21 cellular contexts compared by ENCODE assay signal in genomic region chr11:383431-383830, GRCh38. TPM values are rescaled to one million over a fixed set of nuclear protein-coding genes. Genes with fewer than 3 reads are reported as not detected.
DNase-seq lines count a peak whose midpoint lies in the region; ATAC-seq and TF ChIP-seq lines count a peak whose summit lies in the region.
"Had no signal": no experiment of that assay in that cellular context is flagged by ENCODE, and none has a peak within 500 bp of the region (broad histone marks: within the 10 kb centered on the region; RNA-seq: fewer than 3 reads in every experiment).

No MANE protein-coding gene starts in this region.

- 95 to 96% methylated on average over 14 of the region's 14 CpGs for WGBS in ectodermal cell, 2 experiments

- intact Hi-C loops in Right ventricle myocardium inferior (cut with DNase I) (no loop called here), left cardiac atrium (cut with DNase I) (no loop called here), Panc1 (cut with micrococcal nuclease; ENCODE audit: unreplicated experiment) (no loop called here)

- H3K9me3 Mint-ChIP-seq in neural crest cell = peaks cover 3% of the 10 kb centered on the region

- no peaks in the 10 kb centered on the region; the same call in 1 of the 2 replicates for H3K36me3 ChIP-seq in Panc1 (ENCODE audit: control insufficient read depth, insufficient read depth, low read length)
- H3K36me3 ChIP-seq in ectodermal cell (ENCODE audit: control insufficient read depth, insufficient read depth, low read length) = peaks cover 6% of the 10 kb centered on the region
- H3K36me3 ChIP-seq: Peyer's patch had no signal

- no peak for ATAC-seq in Right ventricle myocardium inferior
- ATAC-seq in left cardiac atrium = no peak
- ATAC-seq in Panc1 = 0 out of 2 replicates have a peak, but pooled peaks have one; percentile 2
- ATAC-seq in HG03175 (IDR thresholded peaks at IDR 0.05; ENCODE audit: unreplicated experiment) = no peak
- ATAC-seq in GM18519 (IDR thresholded peaks at IDR 0.05; ENCODE audit: low FRiP score, unreplicated experiment) = no peak

- no peak overlapping the region for H3K27ac Mint-ChIP-seq in neural crest cell (ENCODE audit: unreplicated experiment)

- CTCF ChIA-PET in Panc1 (lab: Charles Lee) = interaction anchor here (1.4 kb wide), 1 partner anchor 64 kb away, joined by 3 read pairs; no protein-coding TSS in a partner anchor

- H3K27me3 Mint-ChIP-seq in neural crest cell (ENCODE audit: low read depth) = peaks cover 6% of the 10 kb centered on the region

- TF ChIP-seq CTCF in Panc1 (IDR thresholded peaks at IDR 0.05) (no peak), neural crest cell (conservative IDR thresholded peaks at IDR 0.05) (no peak)

- H3K9me3 ChIP-seq in Panc1 (ENCODE audit: control insufficient read depth, insufficient read depth, low read depth, low read length) (peaks cover 8% of the 10 kb centered on the region; the same call in 1 of the 2 replicates), ectodermal cell (ENCODE audit: control insufficient read depth, low read length) (no peaks in the 10 kb centered on the region)
- H3K9me3 ChIP-seq: HAP-1 had no signal

- H3K4me1 ChIP-seq in Panc1 (ENCODE audit: control insufficient read depth, insufficient read depth, low read length) (no peaks in the 10 kb centered on the region; the same call in 1 of the 2 replicates), ectodermal cell (ENCODE audit: control insufficient read depth, insufficient read depth, low read length) (no peaks in the 10 kb centered on the region)
- H3K4me1 ChIP-seq: HAP-1, Peyer's patch had no signal

- H3K4me1 Mint-ChIP-seq in neural crest cell = peaks cover 6% of the 10 kb centered on the region

- H3K4me3 Mint-ChIP-seq in neural crest cell = peak overlapping the region; percentile 76

- H3K4me3 ChIP-seq in Panc1 (ENCODE audit: low read depth in 2 of 2, low read length in 2 of 2) (no peak overlapping the region), ectodermal cell (ENCODE audit: insufficient read depth, low read depth, low read length) (no peak overlapping the region)
- H3K4me3 ChIP-seq: HAP-1, Peyer's patch had no signal

- peak; percentile 48 for DNase-seq in Right ventricle myocardium inferior (ENCODE audit: missing footprints)
- no peak for DNase-seq in left cardiac atrium
- no peak for DNase-seq in Panc1 (ENCODE audit: low read depth, low spot score)
- no peak for DNase-seq in neural crest cell (ENCODE audit: low read depth, low spot score)
- DNase-seq in pons (ENCODE audit: low spot score) = no peak
- DNase-seq: 8988T, MV-4-11, NCI-H1105 treated with DMSO at 0.1 percent for 48 hours, NCI-H2029 treated with DMSO at 0.1 percent for 48 hours, NCI-H226, NCI-H510A treated with DMSO at 0.1 percent for 48 hours, NCI-H748 treated with DMSO at 0.1 percent for 48 hours, Peyer's patch had no signal

- no TSS peak for BruUV-seq in Panc1 (replicated peaks; lab: Mats Ljungman, UMichigan)

- POLR2A ChIA-PET in Panc1 (lab: Charles Lee) = no interaction called here

- H3K36me3 Mint-ChIP-seq in neural crest cell (ENCODE audit: low read depth) = peaks cover 14% of the 10 kb centered on the region

- H3K27ac ChIP-seq in Panc1 (ENCODE audit: low read length) = no peak overlapping the region
- peak overlapping the region; percentile 26 for H3K27ac ChIP-seq in ectodermal cell (ENCODE audit: insufficient read depth, low read depth, low read length, poor library complexity, severe bottlenecking)
- H3K27ac ChIP-seq: C4-2B, KMS-11, Peyer's patch had no signal

- no peaks in the 10 kb centered on the region for H3K27me3 ChIP-seq in Panc1 (ENCODE audit: control insufficient read depth, insufficient read depth, low read length)
- H3K27me3 ChIP-seq in ectodermal cell (ENCODE audit: control insufficient read depth, insufficient read depth, low read length, poor library complexity, severe bottlenecking) = no peaks in the 10 kb centered on the region
- H3K27me3 ChIP-seq: Peyer's patch had no signal

- in situ Hi-C loops in Panc1 (cut with HindIII; ENCODE audit: low pct_unique_long_range_greater_than_20kb, low sequenced_read_pairs) = no loop called here

RNA-seq across cellular contexts. Expression of gene PKP3, which starts 10.6 kb away (rescaled TPM):
- total RNA-seq in Right ventricle myocardium inferior (0.32 TPM), left cardiac atrium (under 1 TPM; 0.52 to 0.68 TPM), Panc1 (2021; ENCODE audit: unreplicated experiment) (36.8 TPM), neural crest cell (0.42 and 1.7 TPM in 2 replicates)
- polyA plus RNA-seq in Panc1 (2012; ENCODE audit: insufficient read length) = 38.8 TPM
- 0.19 TPM for polyA plus RNA-seq in ectodermal cell (2013, experiment 1 of 4)
- 0.89 TPM for polyA plus RNA-seq in ectodermal cell (2013, experiment 2 of 4)
- 0.96 TPM for polyA plus RNA-seq in ectodermal cell (2013, experiment 3 of 4)
- polyA plus RNA-seq in ectodermal cell (2013, experiment 4 of 4) = 0.36 TPM
- total RNA-seq: SK-MEL-5 had no signal

RNA-seq across cellular contexts. Expression of gene B4GALNT4, which starts 14.1 kb away (rescaled TPM):
- total RNA-seq in Right ventricle myocardium inferior = 0.54 TPM
- 1 to 10 TPM; 2.1 to 2.4 TPM for total RNA-seq in left cardiac atrium
- total RNA-seq in Panc1 (2021; ENCODE audit: unreplicated experiment) = 122 TPM
- polyA plus RNA-seq in Panc1 (2012; ENCODE audit: insufficient read length) = 259 TPM
- polyA plus RNA-seq in ectodermal cell (2013, experiment 1 of 4) = 125 TPM
- polyA plus RNA-seq in ectodermal cell (2013, experiment 2 of 4) = 133 TPM
- polyA plus RNA-seq in ectodermal cell (2013, experiment 3 of 4) = 120 TPM
- 119 TPM for polyA plus RNA-seq in ectodermal cell (2013, experiment 4 of 4)
- 179 and 201 TPM in 2 replicates for total RNA-seq in neural crest cell

RNA-seq across cellular contexts. Expression of gene SIGIRR, which starts 31.4 kb away (rescaled TPM):
- total RNA-seq in Right ventricle myocardium inferior (50.0 TPM), left cardiac atrium (10 to 100 TPM; 35.4 to 36.7 TPM), Panc1 (2021; ENCODE audit: unreplicated experiment) (183 TPM), neural crest cell (14.5 and 15.9 TPM in 2 replicates)
- 313 TPM for polyA plus RNA-seq in Panc1 (2012; ENCODE audit: insufficient read length)
- polyA plus RNA-seq in ectodermal cell (2013, experiment 1 of 4) = 9.8 TPM
- 9.1 TPM for polyA plus RNA-seq in ectodermal cell (2013, experiment 2 of 4)
- polyA plus RNA-seq in ectodermal cell (2013, experiment 3 of 4) = 11.8 TPM
- 12.1 TPM for polyA plus RNA-seq in ectodermal cell (2013, experiment 4 of 4)

RNA-seq across cellular contexts. Expression of gene ANO9, which starts 58.4 kb away (rescaled TPM):
- 0.41 TPM for total RNA-seq in Right ventricle myocardium inferior
- total RNA-seq in left cardiac atrium = 1 to 10 TPM in 1 of 2 donors, under 1 TPM in 1; 0.55 to 1.6 TPM
- total RNA-seq in Panc1 (2021; ENCODE audit: unreplicated experiment) = 61.4 TPM
- 56.7 TPM for polyA plus RNA-seq in Panc1 (2012; ENCODE audit: insufficient read length)
- polyA plus RNA-seq in ectodermal cell (2013, experiment 1 of 4) = 4.3 TPM
- polyA plus RNA-seq in ectodermal cell (2013, experiment 2 of 4) = 4.3 TPM
- 2.7 TPM for polyA plus RNA-seq in ectodermal cell (2013, experiment 3 of 4)
- 3.6 TPM for polyA plus RNA-seq in ectodermal cell (2013, experiment 4 of 4)
- total RNA-seq in neural crest cell = not detected in 2 replicates
- total RNA-seq: HT1080, SK-MEL-5 had no signal

Comparison
In these comparisons a context has a peak if more than half of its experiments do, and no peak if none do; other contexts are left out.
1. RNA of gene PKP3, which starts 10.6 kb away (total RNA-seq): 36.8 TPM in Panc1 (single experiment); 0.52 to 0.68 TPM in left cardiac atrium, 0.42 to 1.7 TPM in neural crest cell and 0.32 TPM in Right ventricle myocardium inferior (single experiment); every median in the first group is over 10 times any median in the second.
2. RNA of gene B4GALNT4, which starts 14.1 kb away (total RNA-seq): 179 to 201 TPM in neural crest cell and 122 TPM in Panc1 (single experiment); 2.1 to 2.4 TPM in left cardiac atrium and 0.54 TPM in Right ventricle myocardium inferior (single experiment); every median in the first group is over 10 times any median in the second.